ENCODE assay signal across 1 cellular context in the genomic region with DNA sequence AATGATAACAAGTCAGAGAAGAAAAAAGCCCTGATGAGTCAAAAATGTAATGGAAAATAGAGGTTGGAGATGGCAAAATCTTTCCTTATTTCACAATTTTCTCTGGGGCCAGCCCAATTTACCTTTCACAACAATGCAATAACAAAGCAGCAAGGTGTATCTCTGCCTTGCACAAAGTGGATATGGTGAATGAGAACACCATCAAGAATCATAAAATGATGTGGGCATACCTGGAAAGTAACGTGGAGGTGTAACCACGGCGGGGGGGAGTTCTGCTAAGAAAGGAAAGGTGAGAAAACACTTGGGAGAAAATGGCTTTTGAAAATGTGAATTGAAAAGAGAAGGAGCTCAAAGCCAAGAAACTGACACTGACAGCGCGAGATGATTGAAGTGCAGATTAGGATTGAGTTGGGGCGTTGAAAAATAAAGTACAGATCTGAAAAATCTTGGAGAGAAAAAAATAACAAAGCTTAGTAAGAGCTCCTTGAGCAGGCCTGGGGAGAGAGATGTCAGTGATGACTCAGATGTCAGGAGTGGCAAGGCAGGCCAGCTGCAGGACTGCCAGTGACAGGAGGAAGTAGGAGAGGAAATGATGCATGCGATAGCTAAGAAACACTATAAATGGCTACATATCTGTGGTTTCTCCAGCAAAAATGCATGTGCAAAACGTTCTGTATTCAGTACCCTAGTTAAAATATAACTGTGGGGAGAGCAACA.
TF ChIP-seq lines count a peak whose summit lies in the region.

No MANE protein-coding gene starts in this region.

TF ChIP-seq in K562, 482 proteins besides CTCF, POLR2A, EP300 and RAD21 (continued from another document):
- TF ChIP-seq JUN (IDR thresholded peaks at IDR 0.05; ENCODE audit: borderline replicate concordance, low read depth, low read length) = peak; percentile 95
- TF ChIP-seq JUN (CRISPR knock-in tag; IDR thresholded peaks at IDR 0.05; ENCODE audit: borderline replicate concordance) = no peak
- TF ChIP-seq, protein P1, sequence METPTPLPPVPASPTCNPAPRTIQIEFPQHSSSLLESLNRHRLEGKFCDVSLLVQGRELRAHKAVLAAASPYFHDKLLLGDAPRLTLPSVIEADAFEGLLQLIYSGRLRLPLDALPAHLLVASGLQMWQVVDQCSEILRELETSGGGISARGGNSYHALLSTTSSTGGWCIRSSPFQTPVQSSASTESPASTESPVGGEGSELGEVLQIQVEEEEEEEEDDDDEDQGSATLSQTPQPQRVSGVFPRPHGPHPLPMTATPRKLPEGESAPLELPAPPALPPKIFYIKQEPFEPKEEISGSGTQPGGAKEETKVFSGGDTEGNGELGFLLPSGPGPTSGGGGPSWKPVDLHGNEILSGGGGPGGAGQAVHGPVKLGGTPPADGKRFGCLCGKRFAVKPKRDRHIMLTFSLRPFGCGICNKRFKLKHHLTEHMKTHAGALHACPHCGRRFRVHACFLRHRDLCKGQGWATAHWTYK (CRISPR knock-in tag; IDR thresholded peaks at IDR 0.05) = no peak
- TF ChIP-seq, protein P2, sequence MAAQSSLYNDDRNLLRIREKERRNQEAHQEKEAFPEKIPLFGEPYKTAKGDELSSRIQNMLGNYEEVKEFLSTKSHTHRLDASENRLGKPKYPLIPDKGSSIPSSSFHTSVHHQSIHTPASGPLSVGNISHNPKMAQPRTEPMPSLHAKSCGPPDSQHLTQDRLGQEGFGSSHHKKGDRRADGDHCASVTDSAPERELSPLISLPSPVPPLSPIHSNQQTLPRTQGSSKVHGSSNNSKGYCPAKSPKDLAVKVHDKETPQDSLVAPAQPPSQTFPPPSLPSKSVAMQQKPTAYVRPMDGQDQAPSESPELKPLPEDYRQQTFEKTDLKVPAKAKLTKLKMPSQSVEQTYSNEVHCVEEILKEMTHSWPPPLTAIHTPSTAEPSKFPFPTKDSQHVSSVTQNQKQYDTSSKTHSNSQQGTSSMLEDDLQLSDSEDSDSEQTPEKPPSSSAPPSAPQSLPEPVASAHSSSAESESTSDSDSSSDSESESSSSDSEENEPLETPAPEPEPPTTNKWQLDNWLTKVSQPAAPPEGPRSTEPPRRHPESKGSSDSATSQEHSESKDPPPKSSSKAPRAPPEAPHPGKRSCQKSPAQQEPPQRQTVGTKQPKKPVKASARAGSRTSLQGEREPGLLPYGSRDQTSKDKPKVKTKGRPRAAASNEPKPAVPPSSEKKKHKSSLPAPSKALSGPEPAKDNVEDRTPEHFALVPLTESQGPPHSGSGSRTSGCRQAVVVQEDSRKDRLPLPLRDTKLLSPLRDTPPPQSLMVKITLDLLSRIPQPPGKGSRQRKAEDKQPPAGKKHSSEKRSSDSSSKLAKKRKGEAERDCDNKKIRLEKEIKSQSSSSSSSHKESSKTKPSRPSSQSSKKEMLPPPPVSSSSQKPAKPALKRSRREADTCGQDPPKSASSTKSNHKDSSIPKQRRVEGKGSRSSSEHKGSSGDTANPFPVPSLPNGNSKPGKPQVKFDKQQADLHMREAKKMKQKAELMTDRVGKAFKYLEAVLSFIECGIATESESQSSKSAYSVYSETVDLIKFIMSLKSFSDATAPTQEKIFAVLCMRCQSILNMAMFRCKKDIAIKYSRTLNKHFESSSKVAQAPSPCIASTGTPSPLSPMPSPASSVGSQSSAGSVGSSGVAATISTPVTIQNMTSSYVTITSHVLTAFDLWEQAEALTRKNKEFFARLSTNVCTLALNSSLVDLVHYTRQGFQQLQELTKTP (IDR thresholded peaks at IDR 0.05; ENCODE audit: low read depth in 1 of 2, partially characterized antibody in 2 of 2) = peak in 1 of 2 experiments; percentile 87
- TF ChIP-seq ZNF311 (CRISPR knock-in tag; IDR thresholded peaks at IDR 0.05) = no peak
- TF ChIP-seq ZNF232 (CRISPR knock-in tag; IDR thresholded peaks at IDR 0.05) = no peak
- TF ChIP-seq, protein P3, sequence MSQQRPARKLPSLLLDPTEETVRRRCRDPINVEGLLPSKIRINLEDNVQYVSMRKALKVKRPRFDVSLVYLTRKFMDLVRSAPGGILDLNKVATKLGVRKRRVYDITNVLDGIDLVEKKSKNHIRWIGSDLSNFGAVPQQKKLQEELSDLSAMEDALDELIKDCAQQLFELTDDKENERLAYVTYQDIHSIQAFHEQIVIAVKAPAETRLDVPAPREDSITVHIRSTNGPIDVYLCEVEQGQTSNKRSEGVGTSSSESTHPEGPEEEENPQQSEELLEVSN (IDR thresholded peaks at IDR 0.05; ENCODE audit: borderline replicate concordance in 1 of 2, extremely low read depth in 1 of 2, insufficient read depth in 1 of 2, insufficient read length in 1 of 2, low read depth in 1 of 2, low read length in 1 of 2, poor library complexity in 1 of 2, severe bottlenecking in 1 of 2) = no peak
- no peak for TF ChIP-seq ILK (tag; IDR thresholded peaks at IDR 0.05; ENCODE audit: borderline replicate concordance, low read depth)
- TF ChIP-seq PHF21A (IDR thresholded peaks at IDR 0.05; ENCODE audit: borderline replicate concordance, low read depth) = no peak
- TF ChIP-seq KHSRP (IDR thresholded peaks at IDR 0.05) = no peak
- TF ChIP-seq KAT7 (CRISPR knock-in tag; IDR thresholded peaks at IDR 0.05; ENCODE audit: borderline replicate concordance) = no peak
- TF ChIP-seq CHD2 (IDR thresholded peaks at IDR 0.05; ENCODE audit: low read depth, low read length) = no peak
- no peak for TF ChIP-seq ZBTB49 (CRISPR knock-in tag; IDR thresholded peaks at IDR 0.05; ENCODE audit: borderline replicate concordance)
- peak; percentile 99 for TF ChIP-seq JUND (IDR thresholded peaks at IDR 0.05; ENCODE audit: borderline replicate concordance, low read depth, low read length)
- TF ChIP-seq JUND (tag; IDR thresholded peaks at IDR 0.05; ENCODE audit: borderline replicate concordance, low read depth, low read length) = peak; percentile 98
- no peak for TF ChIP-seq ZNF830 (CRISPR knock-in tag; IDR thresholded peaks at IDR 0.05)
- no peak for TF ChIP-seq SNIP1 (IDR thresholded peaks at IDR 0.05; ENCODE audit: low read depth)
- TF ChIP-seq FOXK1 (CRISPR knock-in tag; IDR thresholded peaks at IDR 0.05; ENCODE audit: borderline replicate concordance) = no peak
- TF ChIP-seq MEIS2 (IDR thresholded peaks at IDR 0.05; ENCODE audit: partially characterized antibody) = peak; percentile 95
- TF ChIP-seq NUFIP1 (IDR thresholded peaks at IDR 0.05; ENCODE audit: partially characterized antibody) = no peak
- TF ChIP-seq TCF7L2 (IDR thresholded peaks at IDR 0.05; ENCODE audit: low read depth, low read length) = no peak
- TF ChIP-seq SMAD1 (IDR thresholded peaks at IDR 0.05; ENCODE audit: low read depth, low read length, partially characterized antibody) = no peak
- TF ChIP-seq SMARCE1 (IDR thresholded peaks at IDR 0.05) = peak; percentile 98
- TF ChIP-seq ZNF436 (CRISPR knock-in tag; IDR thresholded peaks at IDR 0.05) = no peak
- no peak for TF ChIP-seq ZFX (CRISPR knock-in tag; IDR thresholded peaks at IDR 0.05)
- no peak for TF ChIP-seq ZNF696 (CRISPR knock-in tag; conservative IDR thresholded peaks at IDR 0.05)
- no peak for TF ChIP-seq EHMT2 (IDR thresholded peaks at IDR 0.05)
- 0 out of 2 replicates have a peak, but pooled peaks have one; percentile 34 for TF ChIP-seq ATF6 (CRISPR knock-in tag; IDR thresholded peaks at IDR 0.05)
- TF ChIP-seq, protein P4, sequence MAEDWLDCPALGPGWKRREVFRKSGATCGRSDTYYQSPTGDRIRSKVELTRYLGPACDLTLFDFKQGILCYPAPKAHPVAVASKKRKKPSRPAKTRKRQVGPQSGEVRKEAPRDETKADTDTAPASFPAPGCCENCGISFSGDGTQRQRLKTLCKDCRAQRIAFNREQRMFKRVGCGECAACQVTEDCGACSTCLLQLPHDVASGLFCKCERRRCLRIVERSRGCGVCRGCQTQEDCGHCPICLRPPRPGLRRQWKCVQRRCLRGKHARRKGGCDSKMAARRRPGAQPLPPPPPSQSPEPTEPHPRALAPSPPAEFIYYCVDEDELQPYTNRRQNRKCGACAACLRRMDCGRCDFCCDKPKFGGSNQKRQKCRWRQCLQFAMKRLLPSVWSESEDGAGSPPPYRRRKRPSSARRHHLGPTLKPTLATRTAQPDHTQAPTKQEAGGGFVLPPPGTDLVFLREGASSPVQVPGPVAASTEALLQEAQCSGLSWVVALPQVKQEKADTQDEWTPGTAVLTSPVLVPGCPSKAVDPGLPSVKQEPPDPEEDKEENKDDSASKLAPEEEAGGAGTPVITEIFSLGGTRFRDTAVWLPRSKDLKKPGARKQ (CRISPR knock-in tag; IDR thresholded peaks at IDR 0.05) = no peak
- 0 out of 2 replicates have a peak, but pooled peaks have one; percentile 53 for TF ChIP-seq TOE1 (IDR thresholded peaks at IDR 0.05; ENCODE audit: borderline replicate concordance)
- TF ChIP-seq TOE1 (CRISPR knock-in tag; IDR thresholded peaks at IDR 0.05; ENCODE audit: borderline replicate concordance, low read depth) = no peak
- TF ChIP-seq ZNF121 (CRISPR knock-in tag; conservative IDR thresholded peaks at IDR 0.05) = peak; percentile 67
- TF ChIP-seq SMARCB1 (IDR thresholded peaks at IDR 0.05; ENCODE audit: insufficient read length, low read depth) = no peak
- TF ChIP-seq MCM7 (IDR thresholded peaks at IDR 0.05) = no peak
- TF ChIP-seq ZNF133 (CRISPR knock-in tag; IDR thresholded peaks at IDR 0.05) = no peak
- TF ChIP-seq, protein P5, sequence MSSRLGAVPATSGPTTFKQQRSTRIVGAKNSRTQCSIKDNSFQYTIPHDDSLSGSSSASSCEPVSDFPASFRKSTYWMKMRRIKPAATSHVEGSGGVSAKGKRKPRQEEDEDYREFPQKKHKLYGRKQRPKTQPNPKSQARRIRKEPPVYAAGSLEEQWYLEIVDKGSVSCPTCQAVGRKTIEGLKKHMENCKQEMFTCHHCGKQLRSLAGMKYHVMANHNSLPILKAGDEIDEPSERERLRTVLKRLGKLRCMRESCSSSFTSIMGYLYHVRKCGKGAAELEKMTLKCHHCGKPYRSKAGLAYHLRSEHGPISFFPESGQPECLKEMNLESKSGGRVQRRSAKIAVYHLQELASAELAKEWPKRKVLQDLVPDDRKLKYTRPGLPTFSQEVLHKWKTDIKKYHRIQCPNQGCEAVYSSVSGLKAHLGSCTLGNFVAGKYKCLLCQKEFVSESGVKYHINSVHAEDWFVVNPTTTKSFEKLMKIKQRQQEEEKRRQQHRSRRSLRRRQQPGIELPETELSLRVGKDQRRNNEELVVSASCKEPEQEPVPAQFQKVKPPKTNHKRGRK (tag; IDR thresholded peaks at IDR 0.05) = no peak
- TF ChIP-seq NCOA6 (IDR thresholded peaks at IDR 0.05) = no peak
- TF ChIP-seq CREB1 (IDR thresholded peaks at IDR 0.05) = peak; percentile 54; the same call in 1 of the 2 replicates
- TF ChIP-seq CREB1 (CRISPR knock-in tag; IDR thresholded peaks at IDR 0.05) = peak; percentile 20; the same call in 1 of the 2 replicates
- TF ChIP-seq THRB (CRISPR knock-in tag; conservative IDR thresholded peaks at IDR 0.05) = no peak
- peak; percentile 71 to 88 for TF ChIP-seq ARNT (IDR thresholded peaks at IDR 0.05)
- peak; percentile 80 for TF ChIP-seq CEBPB (tag; IDR thresholded peaks at IDR 0.05)
